14 cellular contexts compared by ENCODE assay signal in the genomic region with DNA sequence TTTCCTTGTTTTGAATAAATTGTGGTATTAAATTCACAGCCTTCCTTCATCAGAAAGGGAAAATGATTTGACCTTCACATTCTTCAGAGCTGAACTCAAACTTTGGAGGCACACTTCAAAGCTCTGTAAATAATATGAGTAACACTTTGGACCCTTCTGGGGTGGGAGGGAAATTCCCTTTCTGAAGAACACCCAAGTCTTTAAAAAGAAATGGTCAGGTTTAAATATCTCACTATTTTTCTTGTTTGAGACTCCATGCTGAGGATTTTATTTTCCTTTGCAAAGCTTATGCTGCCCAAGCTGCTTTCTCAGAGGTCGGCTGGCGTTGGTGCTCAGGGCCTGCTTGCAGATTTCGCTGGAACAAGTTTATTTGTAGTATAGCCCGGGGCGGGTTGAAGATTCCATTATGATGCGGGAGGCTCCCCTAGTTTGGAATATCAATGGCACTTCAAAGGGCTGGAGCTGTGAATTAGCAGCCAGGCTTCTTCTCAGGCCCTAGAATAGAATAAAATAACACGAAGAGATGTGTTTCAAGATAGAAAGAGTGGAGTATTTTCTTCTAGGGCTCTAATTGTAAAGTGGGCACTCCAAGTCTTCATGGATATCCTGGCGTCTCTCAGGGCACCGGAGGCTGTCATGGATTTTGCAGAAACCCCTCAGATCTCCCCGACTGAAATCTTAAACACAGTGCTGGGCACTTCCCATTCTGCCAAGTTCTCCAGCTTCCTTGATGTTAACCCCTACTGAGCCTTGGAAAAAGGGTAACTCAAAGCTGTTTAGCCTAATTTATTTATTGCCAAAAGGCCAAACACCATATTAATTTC.
DNase-seq lines count a peak whose midpoint lies in the region; ATAC-seq, FAIRE-seq and TF ChIP-seq lines count a peak whose summit lies in the region.
"Had no signal": no experiment of that assay in that cellular context is flagged by ENCODE, and none has a peak within 500 bp of the region (broad histone marks: within the 10 kb centered on the region; RNA-seq: fewer than 3 reads in every experiment).

No MANE protein-coding gene starts in this region.

- peak overlapping the region; percentile 16; the same call in 1 of the 2 replicates for H3K4me3 ChIP-seq in GM23248
- H3K4me3 ChIP-seq in pancreas = no peak overlapping the region
- H3K4me3 ChIP-seq in sigmoid colon = no peak overlapping the region
- H3K4me3 ChIP-seq in heart left ventricle = no peak overlapping the region
- no peak overlapping the region for H3K4me3 ChIP-seq in transverse colon

- peak overlapping the region; percentile 82 for H3K27ac ChIP-seq in GM23248
- peak overlapping the region; percentile 24 for H3K27ac ChIP-seq in foreskin keratinocyte
- H3K27ac ChIP-seq in pancreas = no peak overlapping the region
- H3K27ac ChIP-seq in sigmoid colon = no peak overlapping the region
- no peak overlapping the region for H3K27ac ChIP-seq in heart left ventricle
- H3K27ac ChIP-seq in transverse colon = no peak overlapping the region

- 22 to 26% methylated on average over 10 of the region's 10 CpGs for WGBS in GM23248 (ENCODE audit: low coverage in 1 of 2, low lambda C conversion rate in 2 of 2, missing lambda C conversion rate in 2 of 2), 2 experiments
- 48 to 56% methylated on average over 10 of the region's 10 CpGs for WGBS in pancreas, 2 donors
- WGBS in sigmoid colon, 2 donors = 45 to 66% methylated on average over 10 of the region's 10 CpGs
- WGBS in heart left ventricle, 4 donors = 47 to 66% (median 57%) methylated on average over 10 of the region's 10 CpGs
- 45 to 53% methylated on average over 6 to 10 of the region's 10 CpGs for WGBS in transverse colon (ENCODE audit: low coverage in 1 of 2), 2 donors

- TF ChIP-seq CTCF in foreskin keratinocyte (conservative IDR thresholded peaks at IDR 0.05) = no peak
- TF ChIP-seq CTCF in pancreas (IDR thresholded peaks at IDR 0.05) = no peak
- no peak for TF ChIP-seq CTCF in sigmoid colon (IDR thresholded peaks at IDR 0.05)
- no peak for TF ChIP-seq CTCF in heart left ventricle (IDR thresholded peaks at IDR 0.05)
- no peak for TF ChIP-seq CTCF in transverse colon (IDR thresholded peaks at IDR 0.05)

- DNase-seq in GM23248 (peak; percentile 60), foreskin keratinocyte (peak; percentile 37 to 62), pancreas (peak in 1 of 6 donors; percentile 52), cerebellar nuclear complex (lab: John Stamatoyannopoulos, UW) (no peak), sigmoid colon (no peak), heart left ventricle (no peak), transverse colon (no peak)
- DNase-seq: activated T-cell treated with anti-CD3 and anti-CD28 coated beads for 4 hours, hippocampal formation, NCI-H1694, nephron progenitor cell, T1000 had no signal

- peaks cover 55% of the 10 kb centered on the region for H3F3A ChIP-seq in GM23248 (ENCODE audit: insufficient read depth)

- no peaks in the 10 kb centered on the region for H3K36me3 ChIP-seq in GM23248 (ENCODE audit: low read depth)
- H3K36me3 ChIP-seq in pancreas = no peaks in the 10 kb centered on the region
- no peaks in the 10 kb centered on the region for H3K36me3 ChIP-seq in sigmoid colon
- no peaks in the 10 kb centered on the region for H3K36me3 ChIP-seq in heart left ventricle
- no peaks in the 10 kb centered on the region for H3K36me3 ChIP-seq in transverse colon

- no peak for TF ChIP-seq EP300 in sigmoid colon (IDR thresholded peaks at IDR 0.05)
- no peak for TF ChIP-seq EP300 in transverse colon (IDR thresholded peaks at IDR 0.05; ENCODE audit: low read depth)

- no peaks in the 10 kb centered on the region for H3K9me2 ChIP-seq in GM23248 (ENCODE audit: insufficient read depth)

- peak overlapping the region; percentile 65 for H2AFZ ChIP-seq in GM23248

- TF ChIP-seq POLR2A in sigmoid colon (IDR thresholded peaks at IDR 0.05) (no peak), heart left ventricle (IDR thresholded peaks at IDR 0.05) (no peak), transverse colon (IDR thresholded peaks at IDR 0.05) (no peak)

- no peaks in the 10 kb centered on the region for H3K79me2 ChIP-seq in GM23248 (ENCODE audit: insufficient read depth)

- H3K9ac ChIP-seq in GM23248 = peak overlapping the region; percentile 49

- H4K20me1 ChIP-seq in GM23248 (ENCODE audit: insufficient read depth) = no peaks in the 10 kb centered on the region

- 0 out of 3 replicates have a peak, but pooled peaks have one; percentile 5 for ATAC-seq in SK-N-SH treated with all-trans-retinoic acid at 6 μM for 48 hours
- peak; percentile 38 for ATAC-seq in foreskin keratinocyte
- peak in 3 of 4 donors; percentile 54 to 92 (median 69) for ATAC-seq in pancreas
- ATAC-seq in heart left ventricle = no peak

- H3K4me1 ChIP-seq in GM23248 (ENCODE audit: insufficient read depth) = peaks cover 56% of the 10 kb centered on the region
- peaks cover 42% of the 10 kb centered on the region for H3K4me1 ChIP-seq in foreskin keratinocyte
- no peaks in the 10 kb centered on the region for H3K4me1 ChIP-seq in pancreas
- H3K4me1 ChIP-seq in sigmoid colon = no peaks in the 10 kb centered on the region
- H3K4me1 ChIP-seq in heart left ventricle = no peaks in the 10 kb centered on the region
- no peaks in the 10 kb centered on the region for H3K4me1 ChIP-seq in transverse colon

- H3K9me3 ChIP-seq in GM23248 (ENCODE audit: low read depth) (no peaks in the 10 kb centered on the region), pancreas (no peaks in the 10 kb centered on the region), sigmoid colon (no peaks in the 10 kb centered on the region), heart left ventricle (no peaks in the 10 kb centered on the region), transverse colon (no peaks in the 10 kb centered on the region)

- H3K4me2 ChIP-seq in GM23248 (ENCODE audit: unreplicated experiment) = peak overlapping the region; percentile 68

- no peaks in the 10 kb centered on the region for H3K27me3 ChIP-seq in GM23248 (replicated peaks; ENCODE audit: insufficient read depth)
- H3K27me3 ChIP-seq in foreskin keratinocyte = no peaks in the 10 kb centered on the region
- H3K27me3 ChIP-seq in pancreas = no peaks in the 10 kb centered on the region
- no peaks in the 10 kb centered on the region for H3K27me3 ChIP-seq in sigmoid colon
- H3K27me3 ChIP-seq in heart left ventricle = no peaks in the 10 kb centered on the region
- H3K27me3 ChIP-seq in transverse colon = no peaks in the 10 kb centered on the region

- FAIRE-seq in pancreas (lab: Jason Lieb, UNC) = no peak
- FAIRE-seq: HTR-8/SVneo had no signal

- intact Hi-C loops in pancreas (cut with DNase I) = no loop called here
- intact Hi-C loops in sigmoid colon (cut with DNase I) = no loop called here
- intact Hi-C loops in heart left ventricle (cut with DNase I) = no loop called here
- intact Hi-C loops in transverse colon (cut with DNase I; ENCODE audit: low total_unique reads) = no loop called here

- in situ Hi-C loops in GM23248 (cut with MboI) = no loop called here
- in situ Hi-C loops in transverse colon (cut with MboI; ENCODE audit: low pct_ligation_motif_present in 1 of 4, low pct_unique_long_range_greater_than_20kb in 1 of 4, low sequenced_read_pairs in 3 of 4) = no loop called here

TF ChIP-seq in SK-N-SH treated with all-trans-retinoic acid at 6 μM for 48 hours, 23 proteins besides CTCF, POLR2A, EP300 and RAD21 (continues in another document):
- TF ChIP-seq ARNTL (CRISPR knock-in tag; IDR thresholded peaks at IDR 0.05; ENCODE audit: borderline replicate concordance, low read depth) = no peak
- no peak for TF ChIP-seq TCF4 (CRISPR knock-in tag; IDR thresholded peaks at IDR 0.05; ENCODE audit: borderline replicate concordance)
- no peak for TF ChIP-seq OSR1 (CRISPR knock-in tag; IDR thresholded peaks at IDR 0.05)
- no peak for TF ChIP-seq SNAI2 (CRISPR knock-in tag; IDR thresholded peaks at IDR 0.05)
- TF ChIP-seq ZFP30 (CRISPR knock-in tag; IDR thresholded peaks at IDR 0.05) = no peak
- TF ChIP-seq GLIS3 (CRISPR knock-in tag; IDR thresholded peaks at IDR 0.05) = no peak
- no peak for TF ChIP-seq PPARA (CRISPR knock-in tag; IDR thresholded peaks at IDR 0.05; ENCODE audit: borderline replicate concordance)
- TF ChIP-seq, protein P1, sequence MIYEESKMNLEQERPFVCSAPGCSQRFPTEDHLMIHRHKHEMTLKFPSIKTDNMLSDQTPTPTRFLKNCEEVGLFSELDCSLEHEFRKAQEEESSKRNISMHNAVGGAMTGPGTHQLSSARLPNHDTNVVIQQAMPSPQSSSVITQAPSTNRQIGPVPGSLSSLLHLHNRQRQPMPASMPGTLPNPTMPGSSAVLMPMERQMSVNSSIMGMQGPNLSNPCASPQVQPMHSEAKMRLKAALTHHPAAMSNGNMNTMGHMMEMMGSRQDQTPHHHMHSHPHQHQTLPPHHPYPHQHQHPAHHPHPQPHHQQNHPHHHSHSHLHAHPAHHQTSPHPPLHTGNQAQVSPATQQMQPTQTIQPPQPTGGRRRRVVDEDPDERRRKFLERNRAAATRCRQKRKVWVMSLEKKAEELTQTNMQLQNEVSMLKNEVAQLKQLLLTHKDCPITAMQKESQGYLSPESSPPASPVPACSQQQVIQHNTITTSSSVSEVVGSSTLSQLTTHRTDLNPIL (CRISPR knock-in tag; IDR thresholded peaks at IDR 0.05; ENCODE audit: low read depth) = no peak
- TF ChIP-seq ZNF8 (CRISPR knock-in tag; IDR thresholded peaks at IDR 0.05) = no peak
- no peak for TF ChIP-seq ZNF70 (CRISPR knock-in tag; IDR thresholded peaks at IDR 0.05)
- no peak for TF ChIP-seq ISL1 (CRISPR knock-in tag; IDR thresholded peaks at IDR 0.05)
- no peak for TF ChIP-seq ZC3H10 (CRISPR knock-in tag; IDR thresholded peaks at IDR 0.05)
- TF ChIP-seq, protein P2, sequence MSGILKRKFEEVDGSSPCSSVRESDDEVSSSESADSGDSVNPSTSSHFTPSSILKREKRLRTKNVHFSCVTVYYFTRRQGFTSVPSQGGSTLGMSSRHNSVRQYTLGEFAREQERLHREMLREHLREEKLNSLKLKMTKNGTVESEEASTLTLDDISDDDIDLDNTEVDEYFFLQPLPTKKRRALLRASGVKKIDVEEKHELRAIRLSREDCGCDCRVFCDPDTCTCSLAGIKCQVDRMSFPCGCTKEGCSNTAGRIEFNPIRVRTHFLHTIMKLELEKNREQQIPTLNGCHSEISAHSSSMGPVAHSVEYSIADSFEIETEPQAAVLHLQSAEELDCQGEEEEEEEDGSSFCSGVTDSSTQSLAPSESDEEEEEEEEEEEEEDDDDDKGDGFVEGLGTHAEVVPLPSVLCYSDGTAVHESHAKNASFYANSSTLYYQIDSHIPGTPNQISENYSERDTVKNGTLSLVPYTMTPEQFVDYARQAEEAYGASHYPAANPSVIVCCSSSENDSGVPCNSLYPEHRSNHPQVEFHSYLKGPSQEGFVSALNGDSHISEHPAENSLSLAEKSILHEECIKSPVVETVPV (CRISPR knock-in tag; IDR thresholded peaks at IDR 0.05) = no peak
- no peak for TF ChIP-seq ESRRG (CRISPR knock-in tag; IDR thresholded peaks at IDR 0.05)

Comparison
In these comparisons a context has a peak if more than half of its experiments do, and no peak if none do; other contexts are left out.
1. DNase-seq: peak in GM23248 (single experiment) and foreskin keratinocyte (2 of 2); none in cerebellar nuclear complex (0 of 2), sigmoid colon (single experiment), heart left ventricle (0 of 5) and transverse colon (single experiment).
2. H3K27ac ChIP-seq: peak in GM23248 (single experiment) and foreskin keratinocyte (single experiment); none in pancreas (0 of 4), sigmoid colon (0 of 4), heart left ventricle (0 of 12) and transverse colon (0 of 4).
3. ATAC-seq: peak in SK-N-SH treated with all-trans-retinoic acid at 6 μM for 48 hours (single experiment), foreskin keratinocyte (single experiment) and pancreas (3 of 4); none in heart left ventricle (0 of 4).